ENCODE assay signal across 8 cellular contexts in the genomic region with DNA sequence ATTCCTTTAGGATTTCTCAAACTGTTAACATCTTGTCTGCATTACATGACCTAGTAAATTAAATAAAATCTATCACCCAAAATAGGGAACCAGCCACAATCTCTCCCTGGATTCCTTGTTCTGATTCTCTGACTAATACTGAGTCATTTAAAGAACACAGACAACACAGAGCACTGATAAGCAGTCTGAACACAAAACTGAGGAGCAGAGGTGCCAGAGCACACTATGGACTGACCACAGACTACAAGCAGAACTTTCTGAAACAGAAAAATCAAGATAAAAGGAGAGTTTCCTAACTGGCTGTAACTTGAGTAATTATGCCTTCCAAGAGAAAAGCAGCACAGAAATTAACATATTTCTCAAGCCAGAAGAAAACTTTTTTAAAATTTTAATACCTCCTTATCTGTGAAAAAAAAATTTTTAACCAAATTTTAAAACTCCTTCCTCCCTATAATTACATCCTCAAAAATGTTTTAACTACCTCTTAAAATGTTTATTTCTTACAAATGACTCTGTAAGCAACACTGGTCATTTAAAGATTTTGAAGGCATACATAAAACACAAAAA.
DNase-seq lines count a peak whose midpoint lies in the region; ATAC-seq and TF ChIP-seq lines count a peak whose summit lies in the region.

No MANE protein-coding gene starts in this region.

- peaks cover 23% of the 10 kb centered on the region for H3K4me1 Mint-ChIP-seq in activated T-helper 2 cell treated with anti-CD3 and anti-CD28 coated beads, Interferon-gamma antibody, Interleukin-2, Interleukin-4, amounts not matched to agents 10 μg/mL and 5 μg/mL and 100 μg/mL, durations not matched to agents 14 hours and 24 hours and 36 hours (ENCODE audit: low read depth)
- peaks cover 19% of the 10 kb centered on the region for H3K4me1 Mint-ChIP-seq in type B pancreatic cell (ENCODE audit: unreplicated experiment)

- no peaks in the 10 kb centered on the region for H3K27me3 Mint-ChIP-seq in activated T-helper 2 cell treated with anti-CD3 and anti-CD28 coated beads, Interferon-gamma antibody, Interleukin-2, Interleukin-4, amounts not matched to agents 10 μg/mL and 5 μg/mL and 100 μg/mL, durations not matched to agents 14 hours and 24 hours and 36 hours (ENCODE audit: low read depth)
- no peaks in the 10 kb centered on the region for H3K27me3 Mint-ChIP-seq in type B pancreatic cell

- no peak for TF ChIP-seq CTCF in type B pancreatic cell (conservative IDR thresholded peaks at IDR 0.05)

- no peaks in the 10 kb centered on the region for H3K9me3 Mint-ChIP-seq in activated T-helper 2 cell treated with anti-CD3 and anti-CD28 coated beads, Interferon-gamma antibody, Interleukin-2, Interleukin-4, amounts not matched to agents 10 μg/mL and 5 μg/mL and 100 μg/mL, durations not matched to agents 14 hours and 24 hours and 36 hours
- peaks cover 5% of the 10 kb centered on the region for H3K9me3 Mint-ChIP-seq in type B pancreatic cell

- peaks cover 8% of the 10 kb centered on the region for H3K36me3 Mint-ChIP-seq in activated T-helper 2 cell treated with anti-CD3 and anti-CD28 coated beads, Interferon-gamma antibody, Interleukin-2, Interleukin-4, amounts not matched to agents 10 μg/mL and 5 μg/mL and 100 μg/mL, durations not matched to agents 14 hours and 24 hours and 36 hours (ENCODE audit: low read depth)
- peaks cover 6% of the 10 kb centered on the region for H3K36me3 Mint-ChIP-seq in type B pancreatic cell

- DNase-seq in CMK (ENCODE audit: low read depth) (peak; percentile 11), HS-5 (ENCODE audit: low read depth) (peak; percentile 96), hepatic stellate cell (ENCODE audit: low spot score) (peak; percentile 88), type B pancreatic cell (ENCODE audit: extremely low spot score, unreplicated experiment) (no peak), NCI-H82 (lab: John Stamatoyannopoulos, UW) (no peak), nucleus accumbens (lab: John Stamatoyannopoulos, UW) (no peak)
- DNase-seq in activated T-helper 2 cell treated with anti-CD3 and anti-CD28 coated beads, Interferon-gamma antibody, Interleukin-2, Interleukin-4, amounts not matched to agents 10 μg/mL and 5 μg/mL and 100 μg/mL, durations not matched to agents 14 hours and 24 hours and 36 hours (ENCODE audit: low spot score) = no peak

- intact Hi-C loops in activated T-helper 2 cell treated with anti-CD3 and anti-CD28 coated beads, Interferon-gamma antibody, Interleukin-2, Interleukin-4, amounts not matched to agents 10 μg/mL and 5 μg/mL and 100 μg/mL, durations not matched to agents 14 hours and 24 hours and 36 hours (cut with micrococcal nuclease) = loop anchor here (2.0 to 5.0 kb wide), 2 partner anchors 20 to 37 kb away; no protein-coding TSS in a partner anchor

- ATAC-seq in HG03469 (IDR thresholded peaks at IDR 0.05; ENCODE audit: unreplicated experiment) = no peak

- peak overlapping the region; percentile 51 for H3K27ac Mint-ChIP-seq in activated T-helper 2 cell treated with anti-CD3 and anti-CD28 coated beads, Interferon-gamma antibody, Interleukin-2, Interleukin-4, amounts not matched to agents 10 μg/mL and 5 μg/mL and 100 μg/mL, durations not matched to agents 14 hours and 24 hours and 36 hours
- peak overlapping the region; percentile 68 for H3K27ac Mint-ChIP-seq in type B pancreatic cell

- H3K4me3 Mint-ChIP-seq in activated T-helper 2 cell treated with anti-CD3 and anti-CD28 coated beads, Interferon-gamma antibody, Interleukin-2, Interleukin-4, amounts not matched to agents 10 μg/mL and 5 μg/mL and 100 μg/mL, durations not matched to agents 14 hours and 24 hours and 36 hours (ENCODE audit: low read depth) = no peak overlapping the region
- peak overlapping the region; percentile 15 for H3K4me3 Mint-ChIP-seq in type B pancreatic cell

Comparison
In these comparisons a context has a peak if more than half of its experiments do, and no peak if none do; other contexts are left out.
1. DNase-seq: peak in CMK (single experiment), HS-5 (single experiment) and hepatic stellate cell (single experiment); none in activated T-helper 2 cell treated with anti-CD3 and anti-CD28 coated beads, Interferon-gamma antibody, Interleukin-2, Interleukin-4, amounts not matched to agents 10 μg/mL and 5 μg/mL and 100 μg/mL, durations not matched to agents 14 hours and 24 hours and 36 hours (single experiment), type B pancreatic cell (single experiment), NCI-H82 (single experiment) and nucleus accumbens (0 of 56).